19 cellular contexts compared by ENCODE assay signal in genomic region chr13:112821340-112822055, GRCh38.
DNase-seq lines count a peak whose midpoint lies in the region; TF ChIP-seq lines count a peak whose summit lies in the region.
"Had no signal": no experiment of that assay in that cellular context is flagged by ENCODE, and none has a peak within 500 bp of the region (broad histone marks: within the 10 kb centered on the region; RNA-seq: fewer than 3 reads in every experiment).

No MANE protein-coding gene starts in this region.

- no peak overlapping the region for H2AFZ ChIP-seq in GM23248

- H3K27ac ChIP-seq in GM23248: no peak overlapping the region
- H3K27ac ChIP-seq in sigmoid colon: no peak overlapping the region
- H3K27ac ChIP-seq: BLaER1 treated with 17β-estradiol and CSF1 and Interleukin-3, amounts not matched to agents 10 nM and 100 nM; SK-N-MC had no signal

- no peak overlapping the region for H3K4me2 ChIP-seq in GM23248 (ENCODE audit: unreplicated experiment)
- H3K4me2 ChIP-seq: BLaER1 treated with 17β-estradiol and CSF1 and Interleukin-3, amounts not matched to agents 10 nM and 100 nM had no signal

- no peaks in the 10 kb centered on the region; the same call in 1 of the 2 replicates for H3K36me3 ChIP-seq in GM23248 (ENCODE audit: low read depth)
- H3K36me3 ChIP-seq in sigmoid colon: peaks cover 14 to 76% (median 22%) of the 10 kb centered on the region in 4 donors

- TF ChIP-seq CTCF in fibroblast of villous mesenchyme (IDR thresholded peaks at IDR 0.05; ENCODE audit: insufficient read depth, low read depth, low read length): no peak
- no peak for TF ChIP-seq CTCF in sigmoid colon (IDR thresholded peaks at IDR 0.05)
- no peak for TF ChIP-seq CTCF in GM13976 (IDR thresholded peaks at IDR 0.05; ENCODE audit: borderline replicate concordance, control extremely low read depth, extremely low read depth, insufficient read depth, missing control alignments)

- H3K9ac ChIP-seq in GM23248: no peak overlapping the region
- H3K9ac ChIP-seq: BLaER1 treated with 17β-estradiol and CSF1 and Interleukin-3, amounts not matched to agents 10 nM and 100 nM had no signal

- in situ Hi-C loops in GM23248 (cut with MboI): no loop called here
- in situ Hi-C loops in GM13976 (cut with MboI; ENCODE audit: low sequenced_read_pairs, unreplicated experiment): no loop called here
- in situ Hi-C loops in G401 (cut with HindIII; ENCODE audit: low sequenced_read_pairs): no loop called here

- 52 to 56% methylated on average over 19 of the region's 19 CpGs for WGBS in GM23248 (ENCODE audit: low coverage in 1 of 2, low lambda C conversion rate in 2 of 2, missing lambda C conversion rate in 2 of 2), 2 experiments
- WGBS in sigmoid colon, 2 donors: 89 to 91% methylated on average over 19 of the region's 19 CpGs

- H3K79me2 ChIP-seq in GM23248 (ENCODE audit: insufficient read depth): no peaks in the 10 kb centered on the region

- H3K27me3 ChIP-seq in GM23248 (replicated peaks; ENCODE audit: insufficient read depth): no peaks in the 10 kb centered on the region
- H3K27me3 ChIP-seq in sigmoid colon: no peaks in the 10 kb centered on the region
- H3K27me3 ChIP-seq: BLaER1 treated with 17β-estradiol and CSF1 and Interleukin-3, amounts not matched to agents 10 nM and 100 nM had no signal

- TF ChIP-seq POLR2A in sigmoid colon (IDR thresholded peaks at IDR 0.05): no peak

- DNase-seq in AG20443 (ENCODE audit: low spot score): peak; percentile 56
- DNase-seq in GM23248: peak; percentile 54
- DNase-seq in fibroblast of villous mesenchyme (ENCODE audit: low read depth): peak; percentile 65
- DNase-seq in sigmoid colon: peak; percentile 36
- DNase-seq in GM13976 (ENCODE audit: low spot score): no peak
- DNase-seq in COLO829 (ENCODE audit: low spot score): no peak
- no peak for DNase-seq in G401 (ENCODE audit: low spot score)
- DNase-seq: ACHN, DMS 273 treated with DMSO at 0.1 percent for 48 hours, EL, GOT3, KBM-7, NCI-H1048, NCI-H226, NCI-H69, PC-3 had no signal

- no peaks in the 10 kb centered on the region for H3K9me2 ChIP-seq in GM23248 (ENCODE audit: insufficient read depth)

- H3K9me3 ChIP-seq in GM23248 (ENCODE audit: low read depth) (no peaks in the 10 kb centered on the region), sigmoid colon (no peaks in the 10 kb centered on the region)

- H3K4me3 ChIP-seq in GM23248: no peak overlapping the region
- H3K4me3 ChIP-seq in fibroblast of villous mesenchyme (ENCODE audit: low read depth, low read length): no peak overlapping the region
- no peak overlapping the region for H3K4me3 ChIP-seq in sigmoid colon
- H3K4me3 ChIP-seq: BLaER1 treated with 17β-estradiol and CSF1 and Interleukin-3, amounts not matched to agents 10 nM and 100 nM; GM12878; SK-N-MC had no signal

- no peaks in the 10 kb centered on the region; the same call in 1 of the 2 replicates for H4K20me1 ChIP-seq in GM23248 (ENCODE audit: insufficient read depth)

- intact Hi-C loops in sigmoid colon (cut with DNase I): no loop called here

- H3F3A ChIP-seq in GM23248 (ENCODE audit: insufficient read depth): no peaks in the 10 kb centered on the region

- H3K4me1 ChIP-seq in GM23248 (ENCODE audit: insufficient read depth) (peaks cover 9% of the 10 kb centered on the region), sigmoid colon (no peaks in the 10 kb centered on the region)

- no peak for TF ChIP-seq EP300 in sigmoid colon (IDR thresholded peaks at IDR 0.05)

Comparison
In these comparisons a context has a peak if more than half of its experiments do, and no peak if none do; other contexts are left out.
1. DNase-seq: peak in AG20443 (single experiment), GM23248 (single experiment), fibroblast of villous mesenchyme (single experiment) and sigmoid colon (single experiment); none in GM13976 (single experiment), COLO829 (single experiment) and G401 (single experiment).